Comparison of ENCODE assay signal across 16 cellular contexts in the genomic region with DNA sequence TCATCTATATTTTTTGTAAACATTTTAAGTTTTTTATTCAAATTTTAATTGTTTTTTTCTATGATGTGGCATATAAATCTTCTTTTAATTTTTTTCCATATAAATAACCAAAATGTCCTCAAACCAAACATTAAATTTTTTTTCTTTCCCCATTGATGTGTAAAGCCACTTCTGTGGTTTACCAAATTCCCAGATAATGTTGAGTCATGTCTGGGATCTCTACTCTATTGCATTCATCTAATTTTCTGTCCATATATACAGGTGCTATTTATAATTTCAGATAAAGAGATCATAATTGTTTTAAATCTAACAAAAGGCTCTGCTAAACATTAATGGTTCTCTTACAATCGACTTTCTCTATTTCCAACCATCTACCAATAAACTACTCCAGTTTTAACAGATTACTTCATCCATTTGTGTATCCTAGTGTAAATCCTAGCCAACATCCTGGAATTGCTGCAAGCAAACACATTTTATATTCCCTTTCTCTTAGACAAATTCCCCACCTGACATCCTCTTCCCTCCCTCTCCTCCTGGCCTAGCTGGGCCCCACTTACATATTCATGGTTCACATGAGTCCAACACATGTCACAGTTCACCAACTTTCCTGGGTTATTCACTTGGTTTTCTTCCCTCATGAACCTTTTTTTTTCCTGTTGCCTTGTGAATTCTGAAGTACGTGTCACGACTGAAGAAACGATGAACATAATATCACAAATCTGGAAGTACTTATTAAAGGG.
DNase-seq lines count a peak whose midpoint lies in the region; ATAC-seq and TF ChIP-seq lines count a peak whose summit lies in the region.
"Had no signal": no experiment of that assay in that cellular context is flagged by ENCODE, and none has a peak within 500 bp of the region (broad histone marks: within the 10 kb centered on the region; RNA-seq: fewer than 3 reads in every experiment).

No MANE protein-coding gene starts in this region.

- peaks cover 9% of the 10 kb centered on the region for H3K4me1 ChIP-seq in neural progenitor cell

- DNase-seq in H4 (ENCODE audit: low spot score) (peak; percentile 41), NCI-H526 (lab: John Stamatoyannopoulos, UW) (peak; percentile 14 to 63), epithelial cell of proximal tubule (ENCODE audit: low read depth) (peak; percentile 38), neural progenitor cell (ENCODE audit: low spot score) (no peak), T-cell (no peak), cerebellum (ENCODE audit: low spot score) (no peak)
- DNase-seq in stimulated activated naive CD4-positive, alpha-beta T cell treated with Interleukin-2 at 50 U/mL for 16 hours (lab: John Stamatoyannopoulos, UW): no peak
- DNase-seq: activated CD4-positive, CD25-positive, alpha-beta regulatory T cell; activated naive CD4-positive, alpha-beta T cell treated with anti-CD3 and anti-CD28 coated beads for 36 hours; KG1; mesenchymal stem cell; NCI-H187; stimulated activated naive CD4-positive, alpha-beta T cell had no signal

- no peaks in the 10 kb centered on the region for H3K36me3 ChIP-seq in neural progenitor cell

- POLR2A ChIA-PET in T-cell (lab: Charles Lee): no interaction called here

- CTCF ChIA-PET in T-cell (lab: Charles Lee): no interaction called here

- H3K79me2 ChIP-seq in neural progenitor cell (ENCODE audit: low read depth): no peaks in the 10 kb centered on the region

- H3K27ac Mint-ChIP-seq in neural progenitor cell (peak overlapping the region; percentile 98), T-cell (no peak overlapping the region)
- H3K27ac Mint-ChIP-seq: activated naive CD4-positive, alpha-beta T cell treated with anti-CD3 and anti-CD28 coated beads for 36 hours; CD14-positive monocyte had no signal

- H3K27me3 ChIP-seq in neural progenitor cell: no peaks in the 10 kb centered on the region

- H3K27me3 Mint-ChIP-seq in neural progenitor cell (ENCODE audit: insufficient read depth, low read depth) (peaks cover 3% of the 10 kb centered on the region), T-cell (no peaks in the 10 kb centered on the region)
- H3K27me3 Mint-ChIP-seq: central memory CD8-positive, alpha-beta T cell had no signal

- H3K4me1 Mint-ChIP-seq in neural progenitor cell (peaks cover 41% of the 10 kb centered on the region), T-cell (no peaks in the 10 kb centered on the region)
- H3K4me1 Mint-ChIP-seq: CD14-positive monocyte; central memory CD8-positive, alpha-beta T cell had no signal

- H3K9ac ChIP-seq in neural progenitor cell: no peak overlapping the region

- H3F3A ChIP-seq in neural progenitor cell (ENCODE audit: low read depth): no peaks in the 10 kb centered on the region

- no peak overlapping the region for H3K27ac ChIP-seq in neural progenitor cell

- H3K36me3 Mint-ChIP-seq in neural progenitor cell: peaks cover 6% of the 10 kb centered on the region
- no peaks in the 10 kb centered on the region for H3K36me3 Mint-ChIP-seq in T-cell
- H3K36me3 Mint-ChIP-seq: CD14-positive monocyte had no signal

- H2AFZ ChIP-seq in neural progenitor cell (replicated peaks): peak overlapping the region; percentile 20

- no peak overlapping the region for H3K4me3 ChIP-seq in epithelial cell of proximal tubule (ENCODE audit: low read depth, low read length)
- H3K4me3 ChIP-seq in neural progenitor cell: no peak overlapping the region

- TF ChIP-seq CTCF in epithelial cell of proximal tubule (conservative IDR thresholded peaks at IDR 0.05; ENCODE audit: low read depth, low read length): no peak
- TF ChIP-seq CTCF in neural progenitor cell (IDR thresholded peaks at IDR 0.05): no peak

- H3K4me3 Mint-ChIP-seq in neural progenitor cell (peak overlapping the region; percentile 72), T-cell (no peak overlapping the region)
- H3K4me3 Mint-ChIP-seq: activated naive CD4-positive, alpha-beta T cell treated with anti-CD3 and anti-CD28 coated beads for 36 hours; CD14-positive monocyte; central memory CD8-positive, alpha-beta T cell had no signal

- no peak overlapping the region for H3K4me2 ChIP-seq in neural progenitor cell

- H3K9me3 Mint-ChIP-seq in neural progenitor cell (peaks cover 12% of the 10 kb centered on the region), T-cell (peaks cover 0 to 9% (median 7%) of the 10 kb centered on the region in 3 donors)
- H3K9me3 Mint-ChIP-seq: central memory CD8-positive, alpha-beta T cell had no signal

- H4K20me1 ChIP-seq in neural progenitor cell (ENCODE audit: low read depth): no peaks in the 10 kb centered on the region

- no peaks in the 10 kb centered on the region for H3K9me3 ChIP-seq in neural progenitor cell (ENCODE audit: low read depth)

- no peak for ATAC-seq in T-cell (replicated peaks in 1 of 4)
- ATAC-seq: SK-N-SH treated with all-trans-retinoic acid at 6 μM for 48 hours had no signal

Comparison
In these comparisons a context has a peak if more than half of its experiments do, and no peak if none do; other contexts are left out.
1. DNase-seq: peak in H4 (single experiment), NCI-H526 (2 of 2) and epithelial cell of proximal tubule (single experiment); none in neural progenitor cell (single experiment), stimulated activated naive CD4-positive, alpha-beta T cell treated with Interleukin-2 at 50 U/mL for 16 hours (single experiment), T-cell (0 of 34) and cerebellum (single experiment).